In genomic region chr2:142670362-142670761, GRCh38 we compare ENCODE assay signal across 9 cellular contexts.
"Had no signal": no experiment of that assay in that cellular context is flagged by ENCODE, and none has a peak within 500 bp of the region (broad histone marks: within the 10 kb centered on the region; RNA-seq: fewer than 3 reads in every experiment).

No MANE protein-coding gene starts in this region.

- H3K27ac ChIP-seq: HL-60, KMS-11 had no signal

- ATAC-seq: HepG2 had no signal

- H3K4me2 ChIP-seq: KMS-11 had no signal

- H3K9ac ChIP-seq: KMS-11 had no signal

- FAIRE-seq: HepG2, HTR-8/SVneo had no signal

- DNase-seq: IMR-90, Karpas-422, Kasumi-1, KBM-7, KG1 had no signal
